22 cellular contexts compared by ENCODE assay signal in the genomic region with DNA sequence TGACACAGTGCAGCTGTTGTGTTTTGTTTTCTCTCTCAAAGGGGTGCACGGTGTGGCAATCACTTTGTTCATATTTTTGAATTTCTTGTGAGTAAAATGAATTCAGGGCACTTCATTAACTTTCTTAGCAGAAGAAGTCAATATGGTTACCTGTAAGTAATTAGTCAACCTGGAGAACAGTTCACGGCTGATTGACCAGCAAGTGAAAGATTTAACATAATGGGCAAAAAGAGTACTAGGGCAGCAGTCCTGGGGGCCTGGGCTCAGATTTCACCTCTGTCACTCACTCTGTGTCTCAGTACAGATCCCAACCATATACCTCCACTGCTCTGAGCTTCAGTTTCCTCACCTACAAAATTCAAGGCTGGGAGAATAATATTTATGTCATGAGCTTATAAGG.
DNase-seq lines count a peak whose midpoint lies in the region; ATAC-seq and TF ChIP-seq lines count a peak whose summit lies in the region.
"Had no signal": no experiment of that assay in that cellular context is flagged by ENCODE, and none has a peak within 500 bp of the region (broad histone marks: within the 10 kb centered on the region; RNA-seq: fewer than 3 reads in every experiment).

No MANE protein-coding gene starts in this region.

- H3K4me1 Mint-ChIP-seq in GM23338: peaks cover 6% of the 10 kb centered on the region
- H3K4me1 Mint-ChIP-seq in nephron progenitor cell: peaks cover 19% of the 10 kb centered on the region
- no peaks in the 10 kb centered on the region for H3K4me1 Mint-ChIP-seq in activated CD8-positive, alpha-beta T cell treated with anti-CD3 and anti-CD28 coated beads for 36 hours (ENCODE audit: low read depth)
- H3K4me1 Mint-ChIP-seq: B cell had no signal

- H3K27me3 ChIP-seq in GM23338 (ENCODE audit: insufficient read depth) (no peaks in the 10 kb centered on the region), foreskin keratinocyte (no peaks in the 10 kb centered on the region)
- H3K27me3 ChIP-seq: BLaER1 treated with 17β-estradiol and CSF1 and Interleukin-3, amounts not matched to agents 10 nM and 100 nM had no signal

- peak overlapping the region; percentile 23; the same call in 1 of the 2 replicates for H2AFZ ChIP-seq in GM23338

- no peak overlapping the region for H3K4me3 ChIP-seq in GM23338
- H3K4me3 ChIP-seq: BLaER1 treated with 17β-estradiol and CSF1 and Interleukin-3, amounts not matched to agents 10 nM and 100 nM; GM12878 had no signal

- ATAC-seq in GM23338 (no peak), foreskin keratinocyte (no peak)
- no peak for ATAC-seq in activated CD8-positive, alpha-beta T cell treated with anti-CD3 and anti-CD28 coated beads for 36 hours
- ATAC-seq: CD8-positive, alpha-beta T cell; GM12878 had no signal

- H4K20me1 ChIP-seq in GM23338 (replicated peaks; ENCODE audit: insufficient read depth): no peaks in the 10 kb centered on the region
- H4K20me1 ChIP-seq: BLaER1 treated with 17β-estradiol and CSF1 and Interleukin-3, amounts not matched to agents 10 nM and 100 nM had no signal

- no peaks in the 10 kb centered on the region for H3K79me2 ChIP-seq in GM23338 (replicated peaks; ENCODE audit: insufficient read depth)

- intact Hi-C loops in activated CD8-positive, alpha-beta T cell treated with anti-CD3 and anti-CD28 coated beads for 36 hours (cut with micrococcal nuclease): no loop called here

- peaks cover 3% of the 10 kb centered on the region for H3K4me1 ChIP-seq in GM23338 (ENCODE audit: insufficient read depth)
- no peaks in the 10 kb centered on the region for H3K4me1 ChIP-seq in foreskin keratinocyte
- H3K4me1 ChIP-seq: BLaER1 treated with 17β-estradiol and CSF1 and Interleukin-3, amounts not matched to agents 10 nM and 100 nM; Caco-2 had no signal

- H3K27ac ChIP-seq in GM23338 (ENCODE audit: low read depth): no peak overlapping the region
- H3K27ac ChIP-seq in foreskin keratinocyte: no peak overlapping the region
- H3K27ac ChIP-seq: BLaER1 treated with 17β-estradiol and CSF1 and Interleukin-3, amounts not matched to agents 10 nM and 100 nM; C4-2B had no signal

- POLR2A ChIA-PET in activated CD8-positive, alpha-beta T cell treated with anti-CD3 and anti-CD28 coated beads for 36 hours (lab: Charles Lee): no interaction called here

- no peaks in the 10 kb centered on the region for H3F3A ChIP-seq in GM23338 (replicated peaks; ENCODE audit: low read depth)

- no peaks in the 10 kb centered on the region for H3K9me2 ChIP-seq in GM23338 (ENCODE audit: insufficient read depth)

- no peak overlapping the region; the same call in 1 of the 2 replicates for H3K27ac Mint-ChIP-seq in GM23338
- H3K27ac Mint-ChIP-seq in nephron progenitor cell: peak overlapping the region; percentile 1
- H3K27ac Mint-ChIP-seq in activated CD8-positive, alpha-beta T cell treated with anti-CD3 and anti-CD28 coated beads for 36 hours: no peak overlapping the region
- H3K27ac Mint-ChIP-seq: B cell; CD4-positive, alpha-beta T cell; CD8-positive, alpha-beta T cell had no signal

- H3K36me3 ChIP-seq in GM23338 (ENCODE audit: insufficient read depth): no peaks in the 10 kb centered on the region
- H3K36me3 ChIP-seq: BLaER1 treated with 17β-estradiol and CSF1 and Interleukin-3, amounts not matched to agents 10 nM and 100 nM had no signal

- H3K27me3 Mint-ChIP-seq in GM23338 (ENCODE audit: insufficient read depth, low read depth, poor library complexity): no peaks in the 10 kb centered on the region
- H3K27me3 Mint-ChIP-seq in nephron progenitor cell (ENCODE audit: low read depth, poor library complexity): no peaks in the 10 kb centered on the region
- peaks cover 2% of the 10 kb centered on the region for H3K27me3 Mint-ChIP-seq in activated CD8-positive, alpha-beta T cell treated with anti-CD3 and anti-CD28 coated beads for 36 hours
- H3K27me3 Mint-ChIP-seq: B cell; CD4-positive, alpha-beta T cell had no signal

- H3K9me3 Mint-ChIP-seq in GM23338: no peaks in the 10 kb centered on the region
- no peaks in the 10 kb centered on the region for H3K9me3 Mint-ChIP-seq in nephron progenitor cell
- no peaks in the 10 kb centered on the region for H3K9me3 Mint-ChIP-seq in activated CD8-positive, alpha-beta T cell treated with anti-CD3 and anti-CD28 coated beads for 36 hours
- H3K9me3 Mint-ChIP-seq: CD4-positive, alpha-beta T cell; CD8-positive, alpha-beta T cell had no signal

- no peak for TF ChIP-seq CTCF in GM23338 (conservative IDR thresholded peaks at IDR 0.05; ENCODE audit: low read depth in 2 of 2)
- no peak for TF ChIP-seq CTCF in nephron progenitor cell (IDR thresholded peaks at IDR 0.05)
- no peak for TF ChIP-seq CTCF in activated CD8-positive, alpha-beta T cell treated with anti-CD3 and anti-CD28 coated beads for 36 hours (IDR thresholded peaks at IDR 0.05)
- no peak for TF ChIP-seq CTCF in foreskin keratinocyte (conservative IDR thresholded peaks at IDR 0.05)

- H3K4me3 Mint-ChIP-seq in GM23338 (no peak overlapping the region), nephron progenitor cell (no peak overlapping the region)
- H3K4me3 Mint-ChIP-seq in activated CD8-positive, alpha-beta T cell treated with anti-CD3 and anti-CD28 coated beads for 36 hours: no peak overlapping the region
- H3K4me3 Mint-ChIP-seq: B cell; CD4-positive, alpha-beta T cell; CD8-positive, alpha-beta T cell had no signal

- no peak overlapping the region for H3K4me2 ChIP-seq in GM23338
- H3K4me2 ChIP-seq: BLaER1 treated with 17β-estradiol and CSF1 and Interleukin-3, amounts not matched to agents 10 nM and 100 nM had no signal

- DNase-seq in GM23338 (ENCODE audit: low spot score) (no peak), kidney tubule cell (ENCODE audit: low spot score) (peak; percentile 10), nephron progenitor cell (no peak), renal cortical epithelial cell (ENCODE audit: low read depth) (peak; percentile 66), foreskin keratinocyte (no peak), DMS153 treated with DMSO at 0.1 percent for 48 hours (lab: John Stamatoyannopoulos, UW; ENCODE audit: unreplicated experiment) (no peak)
- no peak for DNase-seq in activated CD8-positive, alpha-beta T cell treated with anti-CD3 and anti-CD28 coated beads for 36 hours
- DNase-seq: 8988T; AML-193; Caco-2; Calu3; CD4-positive, alpha-beta T cell; CD8-positive, alpha-beta T cell; DMS53; DMS79; DND-41; EL; GDM1 had no signal

- H3K36me3 Mint-ChIP-seq in GM23338 (ENCODE audit: low read depth) (no peaks in the 10 kb centered on the region), nephron progenitor cell (ENCODE audit: low read depth) (no peaks in the 10 kb centered on the region)
- H3K36me3 Mint-ChIP-seq in activated CD8-positive, alpha-beta T cell treated with anti-CD3 and anti-CD28 coated beads for 36 hours (ENCODE audit: low read depth): no peaks in the 10 kb centered on the region
- H3K36me3 Mint-ChIP-seq: CD8-positive, alpha-beta T cell had no signal

- CTCF ChIA-PET in activated CD8-positive, alpha-beta T cell treated with anti-CD3 and anti-CD28 coated beads for 36 hours (lab: Charles Lee): no interaction called here

TF ChIP-seq in GM23338, 12 proteins besides CTCF, POLR2A, EP300 and RAD21:
- TF ChIP-seq ZNF331 (CRISPR knock-in tag; IDR thresholded peaks at IDR 0.05; ENCODE audit: low read depth) (no peak), ZNF114 (CRISPR knock-in tag; IDR thresholded peaks at IDR 0.05) (no peak), EZH2phosphoT487 (IDR thresholded peaks at IDR 0.05; ENCODE audit: unreplicated experiment) (no peak), CREB1 (CRISPR knock-in tag; IDR thresholded peaks at IDR 0.05; ENCODE audit: low read depth) (no peak), EZH2 (IDR thresholded peaks at IDR 0.05; ENCODE audit: low read depth, unreplicated experiment) (no peak)
- TF ChIP-seq, protein P1, sequence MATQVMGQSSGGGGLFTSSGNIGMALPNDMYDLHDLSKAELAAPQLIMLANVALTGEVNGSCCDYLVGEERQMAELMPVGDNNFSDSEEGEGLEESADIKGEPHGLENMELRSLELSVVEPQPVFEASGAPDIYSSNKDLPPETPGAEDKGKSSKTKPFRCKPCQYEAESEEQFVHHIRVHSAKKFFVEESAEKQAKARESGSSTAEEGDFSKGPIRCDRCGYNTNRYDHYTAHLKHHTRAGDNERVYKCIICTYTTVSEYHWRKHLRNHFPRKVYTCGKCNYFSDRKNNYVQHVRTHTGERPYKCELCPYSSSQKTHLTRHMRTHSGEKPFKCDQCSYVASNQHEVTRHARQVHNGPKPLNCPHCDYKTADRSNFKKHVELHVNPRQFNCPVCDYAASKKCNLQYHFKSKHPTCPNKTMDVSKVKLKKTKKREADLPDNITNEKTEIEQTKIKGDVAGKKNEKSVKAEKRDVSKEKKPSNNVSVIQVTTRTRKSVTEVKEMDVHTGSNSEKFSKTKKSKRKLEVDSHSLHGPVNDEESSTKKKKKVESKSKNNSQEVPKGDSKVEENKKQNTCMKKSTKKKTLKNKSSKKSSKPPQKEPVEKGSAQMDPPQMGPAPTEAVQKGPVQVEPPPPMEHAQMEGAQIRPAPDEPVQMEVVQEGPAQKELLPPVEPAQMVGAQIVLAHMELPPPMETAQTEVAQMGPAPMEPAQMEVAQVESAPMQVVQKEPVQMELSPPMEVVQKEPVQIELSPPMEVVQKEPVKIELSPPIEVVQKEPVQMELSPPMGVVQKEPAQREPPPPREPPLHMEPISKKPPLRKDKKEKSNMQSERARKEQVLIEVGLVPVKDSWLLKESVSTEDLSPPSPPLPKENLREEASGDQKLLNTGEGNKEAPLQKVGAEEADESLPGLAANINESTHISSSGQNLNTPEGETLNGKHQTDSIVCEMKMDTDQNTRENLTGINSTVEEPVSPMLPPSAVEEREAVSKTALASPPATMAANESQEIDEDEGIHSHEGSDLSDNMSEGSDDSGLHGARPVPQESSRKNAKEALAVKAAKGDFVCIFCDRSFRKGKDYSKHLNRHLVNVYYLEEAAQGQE (IDR thresholded peaks at IDR 0.05; ENCODE audit: unreplicated experiment): no peak
- TF ChIP-seq, protein P2, sequence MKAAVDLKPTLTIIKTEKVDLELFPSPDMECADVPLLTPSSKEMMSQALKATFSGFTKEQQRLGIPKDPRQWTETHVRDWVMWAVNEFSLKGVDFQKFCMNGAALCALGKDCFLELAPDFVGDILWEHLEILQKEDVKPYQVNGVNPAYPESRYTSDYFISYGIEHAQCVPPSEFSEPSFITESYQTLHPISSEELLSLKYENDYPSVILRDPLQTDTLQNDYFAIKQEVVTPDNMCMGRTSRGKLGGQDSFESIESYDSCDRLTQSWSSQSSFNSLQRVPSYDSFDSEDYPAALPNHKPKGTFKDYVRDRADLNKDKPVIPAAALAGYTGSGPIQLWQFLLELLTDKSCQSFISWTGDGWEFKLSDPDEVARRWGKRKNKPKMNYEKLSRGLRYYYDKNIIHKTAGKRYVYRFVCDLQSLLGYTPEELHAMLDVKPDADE (IDR thresholded peaks at IDR 0.05): no peak
TF ChIP-seq in GM23338: peak in this region for 0.

Comparison
In these comparisons a context has a peak if more than half of its experiments do, and no peak if none do; other contexts are left out.
1. DNase-seq: peak in kidney tubule cell (single experiment) and renal cortical epithelial cell (single experiment); none in GM23338 (single experiment), nephron progenitor cell (single experiment), activated CD8-positive, alpha-beta T cell treated with anti-CD3 and anti-CD28 coated beads for 36 hours (single experiment), foreskin keratinocyte (0 of 2) and DMS153 treated with DMSO at 0.1 percent for 48 hours (single experiment).